8 cellular contexts compared by ENCODE assay signal in the genomic region with DNA sequence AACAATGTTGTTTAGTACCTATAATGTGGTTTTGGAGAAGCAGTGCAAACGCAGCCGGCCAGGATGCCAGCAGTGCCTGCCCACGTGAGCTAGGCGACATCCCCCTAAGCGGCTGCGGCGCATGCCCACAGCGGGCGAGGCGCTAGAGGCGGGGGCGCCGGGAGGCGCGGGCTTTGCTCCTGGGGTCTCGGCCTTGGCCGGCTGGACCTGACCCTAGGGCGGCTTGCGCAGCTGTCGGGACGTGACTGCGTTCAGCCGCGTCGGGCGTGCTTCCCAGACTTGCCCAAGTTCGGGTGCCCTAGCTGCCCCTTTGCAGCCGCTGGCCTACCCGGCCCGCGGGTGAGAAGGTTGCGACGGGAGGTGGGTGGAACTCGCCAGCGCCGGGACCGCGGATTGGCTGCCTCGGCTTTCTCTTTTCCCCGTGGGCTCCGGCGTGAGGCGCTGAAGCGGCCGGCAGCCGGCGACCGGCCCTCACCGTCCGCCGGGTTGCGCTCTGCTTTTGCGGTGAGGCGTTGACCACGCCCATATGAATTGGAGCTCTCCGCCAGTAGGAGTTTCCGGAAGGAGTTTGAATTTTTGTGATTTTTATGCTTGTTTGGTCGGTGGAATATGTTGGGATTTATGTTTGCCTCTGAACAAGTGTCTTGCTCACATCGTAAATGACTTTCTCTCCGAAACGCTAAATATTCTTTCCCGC. TPM values are rescaled to one million over a fixed set of nuclear protein-coding genes. Genes with fewer than 3 reads are reported as not detected.
DNase-seq lines count a peak whose midpoint lies in the region; ATAC-seq and TF ChIP-seq lines count a peak whose summit lies in the region.

A gene (plus strand): TSS at position 122 of the 697 bp plus-strand sequence. CDS start 599 bp downstream, outside the sequence.

- 2% methylated on average over 42 of the region's 62 CpGs for WGBS in mammary epithelial cell (ENCODE audit: low coverage, missing lambda C conversion rate)
- WGBS in smooth muscle cell (ENCODE audit: low lambda C conversion rate), result under 1% methylated on average over 60 of the region's 62 CpGs

- TF ChIP-seq CTCF in AG04449 (IDR thresholded peaks at IDR 0.05; ENCODE audit: insufficient read depth, low read length, missing control alignments) (peak; percentile 31), VCaP (conservative IDR thresholded peaks at IDR 0.05) (peak; percentile 59), mammary epithelial cell (conservative IDR thresholded peaks at IDR 0.05 in 1 of 2, IDR thresholded peaks at IDR 0.05 in 1 of 2; ENCODE audit: extremely low read depth in 1 of 2, insufficient read depth in 1 of 2, low read depth in 1 of 2, low read length in 2 of 2) (peak in 1 of 2 donors; percentile 65), smooth muscle cell (IDR thresholded peaks at IDR 0.05; ENCODE audit: borderline replicate concordance, insufficient read depth, poor library complexity, severe bottlenecking) (no peak)

- H3K36me3 ChIP-seq in mammary epithelial cell (ENCODE audit: insufficient read depth, low read length), result no peaks in the 10 kb centered on the region
- no peaks in the 10 kb centered on the region for H3K36me3 ChIP-seq in smooth muscle cell (ENCODE audit: low read depth)

- no peaks in the 10 kb centered on the region for H3K9me3 ChIP-seq in mammary epithelial cell (replicated peaks; ENCODE audit: insufficient read depth, low read length)
- H3K9me3 ChIP-seq in smooth muscle cell (replicated peaks; ENCODE audit: low read depth), result no peaks in the 10 kb centered on the region

- DNase-seq in AG04449 (ENCODE audit: low read depth, low spot score) (peak; percentile 24), NCI-H2171 treated with DMSO at 0.1 percent for 48 hours (lab: John Stamatoyannopoulos, UW) (peak; percentile 89), mammary epithelial cell (peak; percentile 91), iPS-NIHi7 (ENCODE audit: extremely low spot score) (peak; percentile 90), smooth muscle cell (lab: John Stamatoyannopoulos, UW; ENCODE audit: unreplicated experiment) (peak; percentile 90)

- ATAC-seq in GM18868 (IDR thresholded peaks at IDR 0.05; ENCODE audit: unreplicated experiment) (peak; percentile 84), HG03108 (IDR thresholded peaks at IDR 0.05; ENCODE audit: unreplicated experiment) (peak; percentile 89)

- intact Hi-C loops in mammary epithelial cell (cut with micrococcal nuclease), result loop anchor here (1.0 to 2.0 kb wide), 4 partner anchors 22 to 69 kb away; a partner anchor contains a TSS

- no peaks in the 10 kb centered on the region for H3K27me3 ChIP-seq in mammary epithelial cell (ENCODE audit: insufficient read depth, low read length)
- no peaks in the 10 kb centered on the region for H3K27me3 ChIP-seq in smooth muscle cell (ENCODE audit: low read depth)

- peaks cover 11% of the 10 kb centered on the region for H3K4me1 ChIP-seq in mammary epithelial cell (ENCODE audit: insufficient read depth, low read length)
- peaks cover 14% of the 10 kb centered on the region for H3K4me1 ChIP-seq in smooth muscle cell (ENCODE audit: low read depth)

- H2AFZ ChIP-seq in mammary epithelial cell (ENCODE audit: low read depth, low read length) (peak within 1 kb of the TSS; percentile 99), smooth muscle cell (ENCODE audit: low read depth) (peak within 1 kb of the TSS; percentile 93)

- dilution Hi-C loops in mammary epithelial cell (cut with HindIII; ENCODE audit: low sequenced_read_pairs), result no loop called here

- no peaks in the 10 kb centered on the region for H4K20me1 ChIP-seq in mammary epithelial cell (ENCODE audit: insufficient read depth, low read length)
- H4K20me1 ChIP-seq in smooth muscle cell (ENCODE audit: low read depth), result no peaks in the 10 kb centered on the region

- H3K4me2 ChIP-seq in mammary epithelial cell (ENCODE audit: insufficient read depth, low read depth, low read length), result peak within 1 kb of the TSS; percentile 92
- H3K4me2 ChIP-seq in smooth muscle cell, result peak within 1 kb of the TSS; percentile 87

- BruUV-seq in mammary epithelial cell (replicated peaks; lab: Mats Ljungman, UMichigan), result no TSS peak

- no peaks in the 10 kb centered on the region for H3F3A ChIP-seq in smooth muscle cell (ENCODE audit: low read depth)

- in situ Hi-C loops in mammary epithelial cell (cut with MboI; ENCODE audit: low sequenced_read_pairs in 2 of 2), result no loop called here

- H3K4me3 ChIP-seq in AG04449 (ENCODE audit: low read depth, low read length) (peak within 1 kb of the TSS; percentile 90), mammary epithelial cell (replicated peaks in 1 of 3; ENCODE audit: insufficient read depth in 1 of 3, low read depth in 2 of 3, low read length in 3 of 3) (peak within 1 kb of the TSS; percentile 86 to 97 (median 89)), smooth muscle cell (peak within 1 kb of the TSS; percentile 71)

- CTCF ChIA-PET in AG04449 (lab: Yijun Ruan, JAX), result interaction anchor here (0.8 to 3.7 kb wide), 15 partner anchors 9 to 121 kb away, joined by 3 to 23 read pairs (median 5); a partner anchor contains a TSS
- CTCF ChIA-PET in mammary epithelial cell (lab: Charles Lee; ENCODE audit: low non-redundant PET), result interaction anchor here (0.6 to 1.6 kb wide), 5 partner anchors 18 to 1540 kb away, joined by 3 to 28 read pairs (median 4); no protein-coding TSS in a partner anchor

- peak within 1 kb of the TSS; percentile 89 for H3K9ac ChIP-seq in mammary epithelial cell (ENCODE audit: insufficient read depth, low read length)
- H3K9ac ChIP-seq in smooth muscle cell (ENCODE audit: low read depth), result peak within 1 kb of the TSS; percentile 64

- POLR2A ChIA-PET in AG04449 (lab: Yijun Ruan, JAX), result interaction anchor here (0.6 to 3.9 kb wide), 3 partner anchors 22 to 73 kb away, joined by 3 to 33 read pairs (median 5); a partner anchor contains a TSS

- peak within 1 kb of the TSS; percentile 86 for H3K27ac ChIP-seq in VCaP
- H3K27ac ChIP-seq in mammary epithelial cell (ENCODE audit: insufficient read depth, low read depth, low read length), result peak within 1 kb of the TSS; percentile 81
- peak within 1 kb of the TSS; percentile 65 for H3K27ac ChIP-seq in smooth muscle cell (ENCODE audit: low read depth)

- H3K79me2 ChIP-seq in mammary epithelial cell (ENCODE audit: insufficient read depth, low read length) (peaks cover 16% of the 10 kb centered on the region), smooth muscle cell (ENCODE audit: low read depth) (peaks cover 13% of the 10 kb centered on the region)

RNA-seq across cellular contexts. Expression of the gene that starts here (rescaled TPM):
- total RNA-seq in mammary epithelial cell, result 10 to 100 TPM; 22.1 to 41.7 TPM
- 23.6 TPM for polyA plus RNA-seq in mammary epithelial cell
- polyA minus RNA-seq in mammary epithelial cell, result 21.6 TPM
- 11.8 and 19.6 TPM in 2 replicates for total RNA-seq in smooth muscle cell
- 7.1 and 8.3 TPM in 2 replicates for polyA plus RNA-seq in smooth muscle cell

Comparison
In these comparisons a context has a peak if more than half of its experiments do, and no peak if none do; other contexts are left out.
1. Peak in every context shown above with its lines: DNase-seq, ATAC-seq, H3K4me3 ChIP-seq and H3K27ac ChIP-seq.
2. DNase-seq: peak in every context shown above with its lines; median percentile 91 in mammary epithelial cell; 90 in iPS-NIHi7; 90 in smooth muscle cell; 89 in NCI-H2171 treated with DMSO at 0.1 percent for 48 hours; 24 in AG04449.